ENCODE assay signal across 13 cellular contexts in genomic region chr4:19262467-19262866, GRCh38.
"Had no signal": no experiment of that assay in that cellular context is flagged by ENCODE, and none has a peak within 500 bp of the region (broad histone marks: within the 10 kb centered on the region; RNA-seq: fewer than 3 reads in every experiment).

No MANE protein-coding gene starts in this region.

- H3K27me3 ChIP-seq: colonic mucosa, right atrium auricular region, tibial artery, vagina had no signal

- H3K4me3 Mint-ChIP-seq: activated CD4-positive, alpha-beta memory T cell treated with anti-CD3 and anti-CD28 coated beads for 36 hours; activated T-cell treated with anti-CD3 and anti-CD28 coated beads, Interleukin-2, amount 50 U/mL, for 4 hours had no signal

- H3K9me3 ChIP-seq: colonic mucosa, right atrium auricular region, tibial artery, vagina had no signal

- ATAC-seq: activated naive CD4-positive, alpha-beta T cell treated with anti-CD3 and anti-CD28 coated beads, Interleukin-2, amount 50 U/mL, for 72 hours; activated T-cell treated with anti-CD3 and anti-CD28 coated beads, Interleukin-2, amount 50 U/mL, for 4 hours; left ventricle myocardium superior had no signal

- H3K36me3 Mint-ChIP-seq: activated CD4-positive, alpha-beta memory T cell treated with anti-CD3 and anti-CD28 coated beads for 36 hours had no signal

- H3K27ac Mint-ChIP-seq: activated CD4-positive, alpha-beta memory T cell treated with anti-CD3 and anti-CD28 coated beads for 36 hours; activated naive CD4-positive, alpha-beta T cell treated with anti-CD3 and anti-CD28 coated beads, Interleukin-2, amount 50 U/mL, for 72 hours had no signal

- H3K4me3 ChIP-seq: colonic mucosa, right atrium auricular region, vagina had no signal

- DNase-seq: activated CD4-positive, alpha-beta memory T cell treated with anti-CD3 and anti-CD28 coated beads for 36 hours; activated CD4-positive, alpha-beta T cell treated with anti-CD3 and anti-CD28 coated beads for 1 hour; activated effector memory CD4-positive, alpha-beta T cell treated with anti-CD3 and anti-CD28 coated beads, Interleukin-2, amount 50 U/mL, for 16 hours; activated T-cell treated with anti-CD3 and anti-CD28 coated beads, Interleukin-2, amount 50 U/mL, for 4 hours; colonic mucosa; effector CD4-positive, alpha-beta T cell; left ventricle myocardium superior; posterior cingulate gyrus; small intestine; tibial artery had no signal

- H3K27me3 Mint-ChIP-seq: activated CD4-positive, alpha-beta memory T cell treated with anti-CD3 and anti-CD28 coated beads for 36 hours had no signal

- H3K4me1 ChIP-seq: colonic mucosa, right atrium auricular region, vagina had no signal

- H3K36me3 ChIP-seq: colonic mucosa, right atrium auricular region, tibial artery, vagina had no signal

- H3K27ac ChIP-seq: colonic mucosa, right atrium auricular region, tibial artery, vagina had no signal
